8 cellular contexts compared by ENCODE assay signal in genomic region chrY:12904618-12905519, GRCh38. TPM values are rescaled to one million over a fixed set of nuclear protein-coding genes. Genes with fewer than 3 reads are reported as not detected.
DNase-seq lines count a peak whose midpoint lies in the region; ATAC-seq and FAIRE-seq lines count a peak whose summit lies in the region.

TSS of gene DDX3Y (plus strand) at chrY:12904868. CDS start at chrY:12904937, 69 bp downstream.

- H3K27ac Mint-ChIP-seq in activated T-helper 17 cell treated with anti-CD3 and anti-CD28 coated beads, Interleukin-2, amount 50 U/mL, for 72 hours: peak within 1 kb of the TSS; percentile 100

- ATAC-seq in GM21390 (IDR thresholded peaks at IDR 0.05; ENCODE audit: unreplicated experiment): peak; percentile 85
- ATAC-seq in activated T-helper 17 cell treated with anti-CD3 and anti-CD28 coated beads, Interleukin-2, amount 50 U/mL, for 72 hours (replicated peaks): peak; percentile 92

- no peaks in the 10 kb centered on the region for H3K36me3 ChIP-seq in iPS DF 6.9 (ENCODE audit: control insufficient read depth, insufficient read depth, low read length)

- H3K4me3 ChIP-seq in iPS DF 6.9 (ENCODE audit: low read length): peak within 1 kb of the TSS; percentile 100

- peak; percentile 92 for DNase-seq in MV-4-11 (lab: John Stamatoyannopoulos, UW)
- peak; percentile 75 for DNase-seq in iPS DF 6.9 (ENCODE audit: low read depth, low spot score)
- DNase-seq in stimulated activated CD4-positive, alpha-beta T cell treated with anti-CD3 and anti-CD28 coated beads, TNF-alpha, amount 100 ng/mL, for 48 hours (ENCODE audit: low read depth in 3 of 3): peak in 2 of 3 donors; percentile 54 to 79
- no peak for DNase-seq in NCI-H1048 (lab: John Stamatoyannopoulos, UW)
- no peak for DNase-seq in HTR-8/SVneo (ENCODE audit: insufficient read length, low spot score)
- DNase-seq in NCI-H345 treated with DMSO at 0.1 percent for 48 hours (lab: John Stamatoyannopoulos, UW; ENCODE audit: unreplicated experiment): no peak

- H3K36me3 Mint-ChIP-seq in activated T-helper 17 cell treated with anti-CD3 and anti-CD28 coated beads, Interleukin-2, amount 50 U/mL, for 72 hours (ENCODE audit: low read depth): peaks cover 55% of the 10 kb centered on the region

- no CpG with 5 or more reads among the region's 55 CpGs for WGBS in iPS DF 6.9 (ENCODE audit: insufficient coverage, insufficient read length)

- H3K4me1 ChIP-seq in iPS DF 6.9 (ENCODE audit: control insufficient read depth, insufficient read depth, low read length): no peaks in the 10 kb centered on the region

- no peaks in the 10 kb centered on the region for H3K27me3 Mint-ChIP-seq in activated T-helper 17 cell treated with anti-CD3 and anti-CD28 coated beads, Interleukin-2, amount 50 U/mL, for 72 hours

- H3K4me1 Mint-ChIP-seq in activated T-helper 17 cell treated with anti-CD3 and anti-CD28 coated beads, Interleukin-2, amount 50 U/mL, for 72 hours: peaks cover 10% of the 10 kb centered on the region

- H3K4me3 Mint-ChIP-seq in activated T-helper 17 cell treated with anti-CD3 and anti-CD28 coated beads, Interleukin-2, amount 50 U/mL, for 72 hours: peak within 1 kb of the TSS; percentile 97

- no peak for FAIRE-seq in HTR-8/SVneo (lab: Jason Lieb, UNC)

- no peaks in the 10 kb centered on the region for H3K9me3 Mint-ChIP-seq in activated T-helper 17 cell treated with anti-CD3 and anti-CD28 coated beads, Interleukin-2, amount 50 U/mL, for 72 hours

- H3K9me3 ChIP-seq in iPS DF 6.9 (ENCODE audit: control insufficient read depth, insufficient read depth, low read length): no peaks in the 10 kb centered on the region

- no peaks in the 10 kb centered on the region for H3K27me3 ChIP-seq in iPS DF 6.9 (ENCODE audit: control insufficient read depth, insufficient read depth, low read length)

- no peak within 1 kb of the TSS for H3K27ac ChIP-seq in iPS DF 6.9 (ENCODE audit: low read length)

RNA-seq across cellular contexts. Expression of gene DDX3Y, which starts in this region (rescaled TPM):
- total RNA-seq in activated T-helper 17 cell treated with anti-CD3 and anti-CD28 coated beads, Interleukin-2, amount 50 U/mL, for 72 hours: 100 to 1,000 TPM; 105 to 225 TPM

Comparison
In these comparisons a context has a peak if more than half of its experiments do, and no peak if none do; other contexts are left out.
1. DNase-seq: peak in MV-4-11 (single experiment), iPS DF 6.9 (single experiment) and stimulated activated CD4-positive, alpha-beta T cell treated with anti-CD3 and anti-CD28 coated beads, TNF-alpha, amount 100 ng/mL, for 48 hours (2 of 3); none in NCI-H1048 (single experiment), HTR-8/SVneo (single experiment) and NCI-H345 treated with DMSO at 0.1 percent for 48 hours (single experiment).